In the genomic region with DNA sequence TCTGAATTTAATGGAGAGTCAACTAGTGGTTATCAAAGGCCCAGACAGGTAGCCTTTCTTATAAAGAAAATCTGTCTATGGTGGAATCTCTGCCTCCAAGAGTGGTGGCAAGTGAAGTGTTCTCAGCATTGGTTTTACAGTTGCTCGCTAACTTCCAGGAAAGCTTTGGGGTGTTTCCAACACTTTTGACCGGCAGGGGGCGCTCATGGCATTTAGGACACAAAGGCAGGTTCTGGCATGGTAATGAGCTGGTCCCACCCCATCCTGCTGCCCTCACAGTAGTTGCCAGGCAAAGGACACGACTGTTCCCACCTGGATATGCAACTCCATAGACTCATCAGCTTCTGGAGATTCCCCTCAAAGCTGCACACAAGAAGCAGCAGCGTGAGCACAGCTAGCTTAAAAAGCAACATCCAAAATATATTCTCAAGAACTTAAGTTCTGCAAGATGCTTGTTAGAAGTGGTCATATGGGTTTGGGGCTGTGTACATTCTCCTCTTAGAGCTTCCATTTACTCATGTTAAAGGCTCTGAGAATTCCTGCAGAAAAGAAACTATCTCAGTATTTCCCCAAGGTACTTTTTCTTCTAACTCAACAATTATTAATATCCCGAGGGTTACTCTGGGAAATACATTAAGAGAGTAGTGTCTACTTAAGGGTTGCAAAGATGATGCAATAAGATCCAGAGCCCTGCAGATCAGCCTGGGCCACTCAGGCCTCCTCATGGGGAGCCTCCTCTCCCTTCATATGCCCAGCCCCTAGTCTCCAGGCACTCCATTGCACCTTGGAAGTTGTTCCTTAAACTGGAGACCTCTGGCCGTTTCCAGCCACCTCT, we compare ENCODE assay signal across 8 cellular contexts. TPM values are rescaled to one million over a fixed set of nuclear protein-coding genes. Genes with fewer than 3 reads are reported as not detected.
DNase-seq lines count a peak whose midpoint lies in the region; ATAC-seq and TF ChIP-seq lines count a peak whose summit lies in the region.

No MANE protein-coding gene starts in this region.

- H3K9me2 ChIP-seq in neural cell (ENCODE audit: insufficient read depth, low read length), result no peaks in the 10 kb centered on the region

- no peak overlapping the region for H3K27ac Mint-ChIP-seq in stimulated activated naive CD8-positive, alpha-beta T cell treated with anti-CD3 and anti-CD28 coated beads, Interleukin-15, amount 100 ng/mL, for 72 hours

- no peaks in the 10 kb centered on the region for H3K9me3 Mint-ChIP-seq in stimulated activated naive CD8-positive, alpha-beta T cell treated with anti-CD3 and anti-CD28 coated beads, Interleukin-15, amount 100 ng/mL, for 72 hours

- H3K4me1 Mint-ChIP-seq in stimulated activated naive CD8-positive, alpha-beta T cell treated with anti-CD3 and anti-CD28 coated beads, Interleukin-15, amount 100 ng/mL, for 72 hours, result peaks cover 15% of the 10 kb centered on the region

- H3K36me3 ChIP-seq in Peyer's patch (no peaks in the 10 kb centered on the region), neural cell (ENCODE audit: insufficient read depth, low read length) (no peaks in the 10 kb centered on the region)

- no peak overlapping the region for H3K4me2 ChIP-seq in neural cell (ENCODE audit: low read length)

- TF ChIP-seq EP300 in neural cell (conservative IDR thresholded peaks at IDR 0.05; ENCODE audit: poor library complexity, severe bottlenecking), result no peak

- TF ChIP-seq RAD21 in neural cell (conservative IDR thresholded peaks at IDR 0.05), result peak; percentile 71

- H3K27me3 ChIP-seq in Peyer's patch, result no peaks in the 10 kb centered on the region
- H3K27me3 ChIP-seq in neural cell (ENCODE audit: insufficient read depth, low read depth, low read length), result no peaks in the 10 kb centered on the region

- no peaks in the 10 kb centered on the region for H3K27me3 Mint-ChIP-seq in stimulated activated naive CD8-positive, alpha-beta T cell treated with anti-CD3 and anti-CD28 coated beads, Interleukin-15, amount 100 ng/mL, for 72 hours

- no peak overlapping the region for H3K27ac ChIP-seq in Peyer's patch
- no peak overlapping the region for H3K27ac ChIP-seq in neural cell (ENCODE audit: low read length)

- no peak overlapping the region for H2AFZ ChIP-seq in neural cell (ENCODE audit: low read depth, low read length)

- peak; percentile 87 for DNase-seq in ELR (ENCODE audit: low read depth)
- peak; percentile 74 for DNase-seq in M059J (ENCODE audit: low read depth)
- DNase-seq in Peyer's patch, result peak; percentile 93 to 97 (median 95)
- DNase-seq in activated T-cell treated with anti-CD3 and anti-CD28 coated beads, Interleukin-2, amount 50 U/mL, for 48 hours, result peak; percentile 94 to 99
- peak; percentile 92 for DNase-seq in fibroblast of peridontal ligament (ENCODE audit: extremely low read depth)
- peak; percentile 85 for DNase-seq in stimulated activated naive CD8-positive, alpha-beta T cell treated with anti-CD3 and anti-CD28 coated beads, Interleukin-15, amount 100 ng/mL, for 72 hours

- TF ChIP-seq CTCF in Peyer's patch (IDR thresholded peaks at IDR 0.05) (peak; percentile 73 to 96 (median 88)), neural cell (IDR thresholded peaks at IDR 0.05; ENCODE audit: poor library complexity, severe bottlenecking) (peak; percentile 78)

- H3K79me2 ChIP-seq in neural cell (replicated peaks; ENCODE audit: insufficient read depth, low read length), result no peaks in the 10 kb centered on the region

- no peak for TF ChIP-seq POLR2A in Peyer's patch (IDR thresholded peaks at IDR 0.05)

- no peak overlapping the region for H3K4me3 Mint-ChIP-seq in stimulated activated naive CD8-positive, alpha-beta T cell treated with anti-CD3 and anti-CD28 coated beads, Interleukin-15, amount 100 ng/mL, for 72 hours

- H3K4me3 ChIP-seq in Peyer's patch (no peak overlapping the region), neural cell (ENCODE audit: low read length) (no peak overlapping the region)

- H4K20me1 ChIP-seq in neural cell (ENCODE audit: insufficient read depth), result no peaks in the 10 kb centered on the region

- H3K9me3 ChIP-seq in Peyer's patch, result no peaks in the 10 kb centered on the region
- H3K9me3 ChIP-seq in neural cell (ENCODE audit: low read length), result no peaks in the 10 kb centered on the region

- no peak overlapping the region for H3K9ac ChIP-seq in neural cell (ENCODE audit: low read length)

- ATAC-seq in stimulated activated naive CD8-positive, alpha-beta T cell treated with anti-CD3 and anti-CD28 coated beads, Interleukin-15, amount 100 ng/mL, for 72 hours, result peak; percentile 85
- no peak for ATAC-seq in GM21515 (IDR thresholded peaks at IDR 0.05; ENCODE audit: unreplicated experiment)

- H3F3A ChIP-seq in neural cell (ENCODE audit: insufficient read depth, low read length, poor library complexity, severe bottlenecking), result no peaks in the 10 kb centered on the region

- peaks cover 0 to 5% (median 0%) of the 10 kb centered on the region in 4 donors for H3K4me1 ChIP-seq in Peyer's patch

TF ChIP-seq in neural cell, 6 proteins besides CTCF, POLR2A, EP300 and RAD21:
- TF ChIP-seq SMC3 (conservative IDR thresholded peaks at IDR 0.05; ENCODE audit: poor library complexity), result peak; percentile 73
- TF ChIP-seq MXI1 (conservative IDR thresholded peaks at IDR 0.05; ENCODE audit: poor library complexity, severe bottlenecking), result no peak
- no peak for TF ChIP-seq TAF1 (IDR thresholded peaks at IDR 0.05; ENCODE audit: low read depth)

RNA-seq across cellular contexts. Expression of gene PROX2, which starts 14.8 kb away (rescaled TPM):
- not detected in 2 replicates for total RNA-seq in M059J (2014; rRNA removed; shearing (Covaris generic))
- not detected for total RNA-seq in Peyer's patch
- polyA plus RNA-seq in neural cell, result not detected in 2 replicates
- polyA minus RNA-seq in neural cell, result not detected in 2 replicates

RNA-seq across cellular contexts. Expression of gene DLST, which starts 20.6 kb away (rescaled TPM):
- 28.5 and 36.1 TPM in 2 replicates for total RNA-seq in M059J (2014; rRNA removed; shearing (Covaris generic))
- total RNA-seq in Peyer's patch, result 100 to 1,000 TPM; 128 to 163 (median 154) TPM
- 56.5 and 59.7 TPM in 2 replicates for polyA plus RNA-seq in neural cell
- polyA minus RNA-seq in neural cell, result 51.6 and 64.9 TPM in 2 replicates
